8 cellular contexts compared by ENCODE assay signal in genomic region chr2:50491541-50492114, GRCh38.
DNase-seq lines count a peak whose midpoint lies in the region; ATAC-seq and TF ChIP-seq lines count a peak whose summit lies in the region.

No MANE protein-coding gene starts in this region.

- H2AFZ ChIP-seq in IMR-90 (replicated peaks; ENCODE audit: low read length, poor library complexity) (no peak overlapping the region), neuron (ENCODE audit: low read depth, low read length) (peak overlapping the region; percentile 8)

- H3K4me3 Mint-ChIP-seq in stimulated activated memory B cell treated with anti-CD40 and anti-IgM and Interleukin-4, amounts not matched to agents 10 μg/mL and 1 μg/mL and 100 μg/mL, for 72 hours = no peak overlapping the region

- H4K8ac ChIP-seq in IMR-90 (ENCODE audit: low read depth in 2 of 2, low read length in 2 of 2) = no peak overlapping the region

- H3K4me1 ChIP-seq in IMR-90 (ENCODE audit: control insufficient read depth, insufficient read depth, low read length) (no peaks in the 10 kb centered on the region), neuron (ENCODE audit: insufficient read depth, low read length) (no peaks in the 10 kb centered on the region)

- H2BK5ac ChIP-seq in IMR-90 (ENCODE audit: low read depth, low read length, poor library complexity, severe bottlenecking) = no peak overlapping the region

- H2BK20ac ChIP-seq in IMR-90 (ENCODE audit: low read depth, low read length) = no peak overlapping the region

- H3K9ac ChIP-seq in IMR-90 (ENCODE audit: low read depth, low read length) = no peak overlapping the region

- H3K14ac ChIP-seq in IMR-90 (replicated peaks; ENCODE audit: low read depth, low read length) = no peak overlapping the region

- intact Hi-C loops in IMR-90 (cut with micrococcal nuclease) = loop anchor here (1.0 to 5.0 kb wide), 2 partner anchors 1545 to 1889 kb away; no protein-coding TSS in a partner anchor

- H4K91ac ChIP-seq in IMR-90 (ENCODE audit: insufficient read depth, low read depth, low read length) = no peak overlapping the region

- in situ Hi-C loops in IMR-90 (cut with MboI; ENCODE audit: low sequenced_read_pairs) = loop anchor here (5.0 kb wide), 1 partner anchor 1889 kb away; no protein-coding TSS in a partner anchor

- no peak overlapping the region for H3K18ac ChIP-seq in IMR-90 (ENCODE audit: low read depth, low read length)

- H3K27me3 ChIP-seq in IMR-90 (ENCODE audit: control insufficient read depth, insufficient read depth, low read length) (no peaks in the 10 kb centered on the region; the same call in 1 of the 2 replicates), neuron (ENCODE audit: insufficient read depth, low read length) (peaks cover 6% of the 10 kb centered on the region)

- peaks cover 8% of the 10 kb centered on the region for H3K4me1 Mint-ChIP-seq in stimulated activated memory B cell treated with anti-CD40 and anti-IgM and Interleukin-4, amounts not matched to agents 10 μg/mL and 1 μg/mL and 100 μg/mL, for 72 hours

- no peak overlapping the region for H2BK15ac ChIP-seq in IMR-90 (ENCODE audit: low read depth, low read length)

- H3K9me1 ChIP-seq in IMR-90 (ENCODE audit: insufficient read depth, low read length) = no peaks in the 10 kb centered on the region

- H2AK5ac ChIP-seq in IMR-90 (ENCODE audit: low read depth, low read length) = no peak overlapping the region

- DNase-seq in stimulated activated CD4-positive, alpha-beta T cell treated with anti-CD3 and anti-CD28 coated beads, Interleukin-15, amount 100 ng/mL, for 24 hours = peak; percentile 20
- no peak for DNase-seq in stimulated activated CD4-positive, alpha-beta T cell treated with anti-CD3 and anti-CD28 coated beads, Interleukin-1b, Interleukin-23, amount 100 ng/mL, for 48 hours
- DNase-seq in IMR-90 (peak; percentile 44), SK-N-DZ (ENCODE audit: low spot score) (peak; percentile 25), fibroblast of peridontal ligament (ENCODE audit: extremely low read depth) (peak; percentile 60)

- H3K9me3 ChIP-seq in IMR-90 (ENCODE audit: control insufficient read depth, insufficient read depth, low read length) = no peaks in the 10 kb centered on the region
- no peaks in the 10 kb centered on the region for H3K9me3 ChIP-seq in neuron (ENCODE audit: low read length)

- peak; percentile 69 for ATAC-seq in GM21786 (IDR thresholded peaks at IDR 0.05; ENCODE audit: unreplicated experiment)
- ATAC-seq in IMR-90 (ENCODE audit: low read depth) = peak; percentile 84
- ATAC-seq in stimulated activated memory B cell treated with anti-CD40 and anti-IgM and Interleukin-4, amounts not matched to agents 10 μg/mL and 1 μg/mL and 100 μg/mL, for 72 hours = no peak

- no peaks in the 10 kb centered on the region for H4K20me1 ChIP-seq in IMR-90 (ENCODE audit: insufficient read depth, low read length)

- H3K23ac ChIP-seq in IMR-90 (ENCODE audit: low read depth, low read length) = no peak overlapping the region

- POLR2A ChIA-PET in IMR-90 (lab: Charles Lee; ENCODE audit: unreplicated experiment) = no interaction called here

- H3K27ac ChIP-seq in IMR-90 (ENCODE audit: insufficient read depth, low read length) = no peak overlapping the region

- TF ChIP-seq RAD21 in IMR-90 (IDR thresholded peaks at IDR 0.05; ENCODE audit: low read length) = peak; percentile 33

- H3K79me1 ChIP-seq in IMR-90 (ENCODE audit: low read depth in 1 of 2, low read length in 2 of 2) = no peaks in the 10 kb centered on the region

- H2AK9ac ChIP-seq in IMR-90 (replicated peaks; ENCODE audit: low read depth, low read length, poor library complexity) = no peak overlapping the region

- H3K27ac Mint-ChIP-seq in stimulated activated memory B cell treated with anti-CD40 and anti-IgM and Interleukin-4, amounts not matched to agents 10 μg/mL and 1 μg/mL and 100 μg/mL, for 72 hours = no peak overlapping the region

- H3K36me3 ChIP-seq in IMR-90 (ENCODE audit: control insufficient read depth, insufficient read depth, low read length) = no peaks in the 10 kb centered on the region
- no peaks in the 10 kb centered on the region for H3K36me3 ChIP-seq in neuron (ENCODE audit: insufficient read depth, low read length)

- no peak overlapping the region for H2BK120ac ChIP-seq in IMR-90 (ENCODE audit: low read depth, low read length)

- dilution Hi-C loops in IMR-90 (cut with HindIII; ENCODE audit: low sequenced_read_pairs, unreplicated experiment) = no loop called here

- no peak overlapping the region for H3K4ac ChIP-seq in IMR-90 (ENCODE audit: low read depth, low read length)

- H3K4me2 ChIP-seq in IMR-90 (ENCODE audit: low read depth, low read length) = no peak overlapping the region

- H3K56ac ChIP-seq in IMR-90 (ENCODE audit: extremely low read depth, insufficient read depth, low read length) = no peak overlapping the region

- no TSS peak for BruUV-seq in IMR-90 (replicated peaks; lab: Mats Ljungman, UMichigan)

- no peaks in the 10 kb centered on the region for H3K9me3 Mint-ChIP-seq in stimulated activated memory B cell treated with anti-CD40 and anti-IgM and Interleukin-4, amounts not matched to agents 10 μg/mL and 1 μg/mL and 100 μg/mL, for 72 hours

- H3K4me3 ChIP-seq in IMR-90 (ENCODE audit: insufficient read depth, low read depth, low read length) (no peak overlapping the region), neuron (ENCODE audit: low read length) (no peak overlapping the region)

- TF ChIP-seq POLR2A in IMR-90 (IDR thresholded peaks at IDR 0.05; ENCODE audit: low read depth, low read length) = no peak

- CTCF ChIA-PET in IMR-90 (lab: Yijun Ruan, JAX) = interaction anchor here (0.8 to 1.1 kb wide), 3 partner anchors 26 to 816 kb away, joined by 3 to 5 read pairs (median 3); no protein-coding TSS in a partner anchor

- H3K36me3 Mint-ChIP-seq in stimulated activated memory B cell treated with anti-CD40 and anti-IgM and Interleukin-4, amounts not matched to agents 10 μg/mL and 1 μg/mL and 100 μg/mL, for 72 hours = no peaks in the 10 kb centered on the region

- no peaks in the 10 kb centered on the region for H3K27me3 Mint-ChIP-seq in stimulated activated memory B cell treated with anti-CD40 and anti-IgM and Interleukin-4, amounts not matched to agents 10 μg/mL and 1 μg/mL and 100 μg/mL, for 72 hours

- H4K5ac ChIP-seq in IMR-90 (ENCODE audit: low read depth, low read length) = no peak overlapping the region

- WGBS in IMR-90 (ENCODE audit: extremely low coverage in 2 of 2, insufficient read length in 1 of 2), 2 experiments = no CpG with 5 or more reads among the region's 1 CpG

- peak; percentile 63 for TF ChIP-seq CTCF in IMR-90 (conservative IDR thresholded peaks at IDR 0.05; ENCODE audit: low read depth, low read length)

TF ChIP-seq in IMR-90, 13 proteins besides CTCF, POLR2A, EP300 and RAD21:
- TF ChIP-seq MAZ (IDR thresholded peaks at IDR 0.05; ENCODE audit: borderline replicate concordance, low read depth, low read length) = no peak
- no peak for TF ChIP-seq RFX5 (IDR thresholded peaks at IDR 0.05; ENCODE audit: low read depth, low read length)
- TF ChIP-seq CEBPB (IDR thresholded peaks at IDR 0.05; ENCODE audit: low read depth, low read length) = no peak
- TF ChIP-seq NFE2L2 (IDR thresholded peaks at IDR 0.05; ENCODE audit: low read depth, low read length) = no peak
- no peak for TF ChIP-seq MXI1 (IDR thresholded peaks at IDR 0.05; ENCODE audit: borderline replicate concordance, low read depth, low read length)
- TF ChIP-seq USF2 (IDR thresholded peaks at IDR 0.05; ENCODE audit: low read depth, low read length) = no peak
- no peak for TF ChIP-seq ELK1 (IDR thresholded peaks at IDR 0.05; ENCODE audit: borderline replicate concordance, low read depth, low read length)
- TF ChIP-seq MAFK (IDR thresholded peaks at IDR 0.05; ENCODE audit: low read depth, low read length) = no peak
- no peak for TF ChIP-seq CHD1 (IDR thresholded peaks at IDR 0.05; ENCODE audit: low read depth, low read length)
- no peak for TF ChIP-seq FOS (IDR thresholded peaks at IDR 0.05; ENCODE audit: low read depth, low read length)
- no peak for TF ChIP-seq RCOR1 (IDR thresholded peaks at IDR 0.05; ENCODE audit: insufficient replicate concordance, low read length)
- no peak for TF ChIP-seq BHLHE40 (IDR thresholded peaks at IDR 0.05; ENCODE audit: low read depth, low read length)
- TF ChIP-seq SMC3 (IDR thresholded peaks at IDR 0.05; ENCODE audit: low read depth, low read length) = no peak
